In genomic region chrX:132216806-132217202, GRCh38 we compare ENCODE assay signal across 8 cellular contexts. TPM values are rescaled to one million over a fixed set of nuclear protein-coding genes. Genes with fewer than 3 reads are reported as not detected.
DNase-seq lines count a peak whose midpoint lies in the region; ATAC-seq, FAIRE-seq and TF ChIP-seq lines count a peak whose summit lies in the region.

No MANE protein-coding gene starts in this region.

- peak overlapping the region; percentile 71 for H3K4me3 ChIP-seq in Karpas-422 (ENCODE audit: low read length)
- peak overlapping the region; percentile 88 to 89 for H3K4me3 ChIP-seq in kidney (ENCODE audit: low read length in 2 of 2)
- peak overlapping the region; percentile 68 to 91 (median 75) for H3K4me3 ChIP-seq in subcutaneous abdominal adipose tissue (ENCODE audit: low read depth in 1 of 5, low read length in 5 of 5)

- H3K27ac ChIP-seq in 22Rv1 (peak overlapping the region; percentile 86), Karpas-422 (ENCODE audit: low read length) (peak overlapping the region; percentile 80), adipose tissue (ENCODE audit: low read depth, low read length) (peak overlapping the region; percentile 95), kidney (ENCODE audit: low read depth in 2 of 2, low read length in 2 of 2) (peak overlapping the region; percentile 89 to 90), subcutaneous abdominal adipose tissue (ENCODE audit: low read depth, low read length) (peak overlapping the region; percentile 86)

- peak; percentile 58 for DNase-seq in Karpas-422
- no peak for DNase-seq in kidney
- DNase-seq in ureter (ENCODE audit: low spot score): no peak
- DNase-seq in NCI-H2171 treated with DMSO at 0.1 percent for 48 hours (lab: John Stamatoyannopoulos, UW): no peak

- peaks cover 41% of the 10 kb centered on the region for H3K79me2 ChIP-seq in Karpas-422 (ENCODE audit: low read length)

- H3K9me3 ChIP-seq in Karpas-422 (ENCODE audit: low read length) (no peaks in the 10 kb centered on the region), kidney (ENCODE audit: control insufficient read depth in 1 of 2, low read length in 2 of 2) (no peaks in the 10 kb centered on the region), subcutaneous abdominal adipose tissue (ENCODE audit: control insufficient read depth in 5 of 5, low read length in 5 of 5) (no peaks in the 10 kb centered on the region)

- H2AFZ ChIP-seq in Karpas-422 (ENCODE audit: low read length): peak overlapping the region; percentile 14; the same call in 1 of the 2 replicates

- peak overlapping the region; percentile 72 for H3K4me2 ChIP-seq in Karpas-422 (ENCODE audit: low read depth, low read length, poor library complexity, severe bottlenecking)

- H3K9me2 ChIP-seq in Karpas-422 (replicated peaks; ENCODE audit: insufficient read depth, low read length): no peaks in the 10 kb centered on the region

- H4K20me1 ChIP-seq in Karpas-422 (ENCODE audit: insufficient read depth, low read depth, low read length): no peaks in the 10 kb centered on the region

- WGBS in adipose tissue, 3 donors: 0 to 33% (median 1%) methylated on average over 11 of the region's 11 CpGs

- no peak for FAIRE-seq in kidney (lab: Jason Lieb, UNC)

- H3K27me3 ChIP-seq in Karpas-422 (ENCODE audit: low read length): no peaks in the 10 kb centered on the region
- H3K27me3 ChIP-seq in subcutaneous abdominal adipose tissue (ENCODE audit: control insufficient read depth in 5 of 5, insufficient read depth in 4 of 5, low read length in 5 of 5): peaks cover 0 to 4% (median 0%) of the 10 kb centered on the region in 5 donors

- H3K9ac ChIP-seq in Karpas-422 (ENCODE audit: low read length) (peak overlapping the region; percentile 86), kidney (ENCODE audit: low read length in 2 of 2) (peak overlapping the region; percentile 30 to 87), subcutaneous abdominal adipose tissue (ENCODE audit: low read length in 5 of 5) (peak overlapping the region; percentile 71 to 82 (median 71))

- H3K4me1 ChIP-seq in Karpas-422 (ENCODE audit: low read length) (peaks cover 35% of the 10 kb centered on the region), kidney (ENCODE audit: control insufficient read depth in 1 of 2, insufficient read depth in 1 of 2, low read depth in 1 of 2, low read length in 2 of 2) (peaks cover 0 to 6% of the 10 kb centered on the region in 2 donors), subcutaneous abdominal adipose tissue (ENCODE audit: control insufficient read depth in 5 of 5, insufficient read depth in 5 of 5, low read length in 5 of 5) (peaks cover 0 to 23% (median 16%) of the 10 kb centered on the region in 5 donors)

- intact Hi-C loops in kidney (cut with DNase I): no loop called here

- H3K36me3 ChIP-seq in Karpas-422 (ENCODE audit: insufficient read depth, low read length) (peaks cover 14% of the 10 kb centered on the region; the same call in 1 of the 2 replicates), kidney (ENCODE audit: control insufficient read depth in 1 of 2, insufficient read depth in 2 of 2, low read length in 2 of 2) (no peaks in the 10 kb centered on the region), subcutaneous abdominal adipose tissue (ENCODE audit: control insufficient read depth in 5 of 5, insufficient read depth in 5 of 5, low read length in 5 of 5) (peaks cover 0 to 14% (median 0%) of the 10 kb centered on the region in 5 donors)

- ATAC-seq in GM19023 (IDR thresholded peaks at IDR 0.05; ENCODE audit: unreplicated experiment): peak; percentile 12

- TF ChIP-seq CTCF in 22Rv1 (IDR thresholded peaks at IDR 0.05) (no peak), kidney (IDR thresholded peaks at IDR 0.05; ENCODE audit: borderline replicate concordance, extremely low read depth, insufficient read depth) (no peak)

RNA-seq across cellular contexts. Expression of gene RAP2C, which starts 2.4 kb away (rescaled TPM):
- total RNA-seq in Karpas-422 (2014; rRNA removed; shearing (Covaris generic); ENCODE audit: low replicate concordance): 9.8 and 27.7 TPM in 2 replicates
- 10 to 100 TPM in 2 of 3 donors, 1 to 10 TPM in 1; 6.5 to 14.7 (median 13.6) TPM for polyA plus RNA-seq in adipose tissue
- total RNA-seq in kidney: 22.8 TPM
- 14.2 TPM for polyA plus RNA-seq in kidney (ENCODE audit: insufficient read depth, low read depth, low replicate concordance)
- 18.6 TPM for total RNA-seq in ureter
